Comparison of ENCODE assay signal across 15 cellular contexts in genomic region chr18:9647496-9648323, GRCh38. TPM values are rescaled to one million over a fixed set of nuclear protein-coding genes. Genes with fewer than 3 reads are reported as not detected.
DNase-seq lines count a peak whose midpoint lies in the region; ATAC-seq and TF ChIP-seq lines count a peak whose summit lies in the region.
"Had no signal": no experiment of that assay in that cellular context is flagged by ENCODE, and none has a peak within 500 bp of the region (broad histone marks: within the 10 kb centered on the region; RNA-seq: fewer than 3 reads in every experiment).

No MANE protein-coding gene starts in this region.

- no peak overlapping the region for H3K4me2 ChIP-seq in SK-N-SH
- H3K4me2 ChIP-seq: KMS-11 had no signal

- DNase-seq in SK-N-SH (no peak), astrocyte of the spinal cord (ENCODE audit: low read depth, low spot score) (peak; percentile 35), foreskin keratinocyte (peak in 1 of 2 donors; percentile 80), upper lobe of right lung (no peak), NCI-H1417 (lab: John Stamatoyannopoulos, UW) (no peak)
- no peak for DNase-seq in activated CD8-positive, alpha-beta T cell treated with anti-CD3 and anti-CD28 coated beads, Interleukin-2, amount 10 ng/mL, durations not matched to agents 7 days and 5 days
- no peak for DNase-seq in stimulated activated naive CD8-positive, alpha-beta T cell treated with anti-CD3 and anti-CD28 coated beads, Interleukin-15, amount 100 ng/mL, for 72 hours
- DNase-seq: activated naive CD4-positive, alpha-beta T cell treated with Interleukin-2 at 50 U/mL for 16 hours; NCI-H187; NCI-H82; nucleus accumbens; SHP77 treated with DMSO at 0.1 percent for 48 hours had no signal

- no peaks in the 10 kb centered on the region for H4K20me1 ChIP-seq in SK-N-SH (ENCODE audit: insufficient read depth)

- TF ChIP-seq CTCF in SK-N-SH (IDR thresholded peaks at IDR 0.05) (no peak), astrocyte of the spinal cord (IDR thresholded peaks at IDR 0.05; ENCODE audit: low read depth, low read length) (no peak), foreskin keratinocyte (conservative IDR thresholded peaks at IDR 0.05) (no peak), upper lobe of right lung (IDR thresholded peaks at IDR 0.05) (no peak)

- no peak overlapping the region; the same call in 1 of the 2 replicates for H2AFZ ChIP-seq in SK-N-SH (ENCODE audit: low read depth)

- H3K27ac Mint-ChIP-seq in activated CD8-positive, alpha-beta T cell treated with anti-CD3 and anti-CD28 coated beads, Interleukin-2, amount 10 ng/mL, durations not matched to agents 7 days and 5 days: no peak overlapping the region
- H3K27ac Mint-ChIP-seq in stimulated activated naive CD8-positive, alpha-beta T cell treated with anti-CD3 and anti-CD28 coated beads, Interleukin-15, amount 100 ng/mL, for 72 hours: no peak overlapping the region

- TF ChIP-seq RAD21 in SK-N-SH (IDR thresholded peaks at IDR 0.05; ENCODE audit: low read length): no peak

- POLR2A ChIA-PET in SK-N-SH (lab: Yijun Ruan, JAX): no interaction called here
- POLR2A ChIA-PET in activated CD8-positive, alpha-beta T cell treated with anti-CD3 and anti-CD28 coated beads, Interleukin-2, amount 10 ng/mL, durations not matched to agents 7 days and 5 days (lab: Charles Lee): interaction anchor here (0.6 kb wide), 1 partner anchor 217 kb away, joined by 3 read pairs; no protein-coding TSS in a partner anchor

- H3K36me3 ChIP-seq in SK-N-SH (replicated peaks in 1 of 2; ENCODE audit: control insufficient read depth in 1 of 2, insufficient read depth in 2 of 2, low read length in 1 of 2): no peaks in the 10 kb centered on the region
- H3K36me3 ChIP-seq in upper lobe of right lung: no peaks in the 10 kb centered on the region
- H3K36me3 ChIP-seq: HAP-1 had no signal

- intact Hi-C loops in upper lobe of right lung (cut with DNase I): no loop called here

- ATAC-seq in SK-N-SH treated with all-trans-retinoic acid at 6 μM for 48 hours (no peak), foreskin keratinocyte (peak; percentile 15), upper lobe of right lung (peak; percentile 46)
- ATAC-seq in activated CD8-positive, alpha-beta T cell treated with anti-CD3 and anti-CD28 coated beads, Interleukin-2, amount 10 ng/mL, durations not matched to agents 7 days and 5 days: no peak
- no peak for ATAC-seq in stimulated activated naive CD8-positive, alpha-beta T cell treated with anti-CD3 and anti-CD28 coated beads, Interleukin-15, amount 100 ng/mL, for 72 hours

- H3K27ac ChIP-seq in SK-N-SH (ENCODE audit: low read depth in 2 of 2, low read length in 1 of 2) (peak overlapping the region in 1 of 2 experiments; percentile 50; a peak in 1 of 4 replicates), foreskin keratinocyte (peak overlapping the region; percentile 98), upper lobe of right lung (no peak overlapping the region)
- H3K27ac ChIP-seq: KMS-11 had no signal

- H3K4me3 ChIP-seq in SK-N-SH (ENCODE audit: low read depth in 2 of 2, low read length in 1 of 2): no peak overlapping the region
- no peak overlapping the region for H3K4me3 ChIP-seq in astrocyte of the spinal cord (ENCODE audit: low read depth, low read length)
- H3K4me3 ChIP-seq in upper lobe of right lung: no peak overlapping the region
- H3K4me3 ChIP-seq: HAP-1 had no signal

- no peak overlapping the region for H3K9ac ChIP-seq in SK-N-SH
- H3K9ac ChIP-seq: KMS-11 had no signal

- H3K27me3 ChIP-seq in SK-N-SH (ENCODE audit: insufficient read depth) (no peaks in the 10 kb centered on the region), foreskin keratinocyte (no peaks in the 10 kb centered on the region), upper lobe of right lung (no peaks in the 10 kb centered on the region)

- no peaks in the 10 kb centered on the region for H3K79me2 ChIP-seq in SK-N-SH (ENCODE audit: insufficient read depth)

- no peaks in the 10 kb centered on the region for H3K4me1 Mint-ChIP-seq in activated CD8-positive, alpha-beta T cell treated with anti-CD3 and anti-CD28 coated beads, Interleukin-2, amount 10 ng/mL, durations not matched to agents 7 days and 5 days (ENCODE audit: low read depth)
- no peaks in the 10 kb centered on the region for H3K4me1 Mint-ChIP-seq in stimulated activated naive CD8-positive, alpha-beta T cell treated with anti-CD3 and anti-CD28 coated beads, Interleukin-15, amount 100 ng/mL, for 72 hours

- H3K4me1 ChIP-seq in SK-N-SH (ENCODE audit: control insufficient read depth in 1 of 2, insufficient read depth in 2 of 2, low read depth in 1 of 2, low read length in 1 of 2): peaks cover 0 to 15% of the 10 kb centered on the region in 2 experiments; a peak in 2 of 4 replicates
- peaks cover 37% of the 10 kb centered on the region for H3K4me1 ChIP-seq in foreskin keratinocyte
- peaks cover 10% of the 10 kb centered on the region for H3K4me1 ChIP-seq in upper lobe of right lung

- in situ Hi-C loops in astrocyte of the spinal cord (cut with HindIII; ENCODE audit: low sequenced_read_pairs): no loop called here

- H3K9me3 ChIP-seq in SK-N-SH (no peaks in the 10 kb centered on the region), upper lobe of right lung (no peaks in the 10 kb centered on the region)
- H3K9me3 ChIP-seq: HAP-1 had no signal

- no peaks in the 10 kb centered on the region for H3K9me3 Mint-ChIP-seq in activated CD8-positive, alpha-beta T cell treated with anti-CD3 and anti-CD28 coated beads, Interleukin-2, amount 10 ng/mL, durations not matched to agents 7 days and 5 days (ENCODE audit: insufficient read depth)
- no peaks in the 10 kb centered on the region for H3K9me3 Mint-ChIP-seq in stimulated activated naive CD8-positive, alpha-beta T cell treated with anti-CD3 and anti-CD28 coated beads, Interleukin-15, amount 100 ng/mL, for 72 hours

- no peaks in the 10 kb centered on the region for H3K36me3 Mint-ChIP-seq in activated CD8-positive, alpha-beta T cell treated with anti-CD3 and anti-CD28 coated beads, Interleukin-2, amount 10 ng/mL, durations not matched to agents 7 days and 5 days (ENCODE audit: low read depth)

- no peaks in the 10 kb centered on the region for H3K9me2 ChIP-seq in SK-N-SH

- H3K4me3 Mint-ChIP-seq in activated CD8-positive, alpha-beta T cell treated with anti-CD3 and anti-CD28 coated beads, Interleukin-2, amount 10 ng/mL, durations not matched to agents 7 days and 5 days: no peak overlapping the region
- H3K4me3 Mint-ChIP-seq in stimulated activated naive CD8-positive, alpha-beta T cell treated with anti-CD3 and anti-CD28 coated beads, Interleukin-15, amount 100 ng/mL, for 72 hours: no peak overlapping the region

- peaks cover 15% of the 10 kb centered on the region for H3F3A ChIP-seq in SK-N-SH (replicated peaks; ENCODE audit: insufficient read depth)

- 84% methylated on average over 8 of the region's 8 CpGs for WGBS in SK-N-SH (ENCODE audit: low lambda C conversion rate)

- CTCF ChIA-PET in SK-N-SH (lab: Yijun Ruan, JAX): interaction anchor here (0.6 kb wide), 1 partner anchor 122 kb away, joined by 3 read pairs; no protein-coding TSS in a partner anchor
- CTCF ChIA-PET in activated CD8-positive, alpha-beta T cell treated with anti-CD3 and anti-CD28 coated beads, Interleukin-2, amount 10 ng/mL, durations not matched to agents 7 days and 5 days (lab: Charles Lee): no interaction called here

- no peak for TF ChIP-seq EP300 in SK-N-SH (IDR thresholded peaks at IDR 0.05; ENCODE audit: borderline replicate concordance in 1 of 2, low read depth in 1 of 2, low read length in 1 of 2)

- peaks cover 18% of the 10 kb centered on the region for H3K27me3 Mint-ChIP-seq in activated CD8-positive, alpha-beta T cell treated with anti-CD3 and anti-CD28 coated beads, Interleukin-2, amount 10 ng/mL, durations not matched to agents 7 days and 5 days (ENCODE audit: low read depth)
- H3K27me3 Mint-ChIP-seq in stimulated activated naive CD8-positive, alpha-beta T cell treated with anti-CD3 and anti-CD28 coated beads, Interleukin-15, amount 100 ng/mL, for 72 hours: no peaks in the 10 kb centered on the region

TF ChIP-seq in SK-N-SH, 30 proteins besides CTCF, POLR2A, EP300 and RAD21 (continues in another document):
- TF ChIP-seq MAX (IDR thresholded peaks at IDR 0.05; ENCODE audit: low read depth) (no peak), MEF2A (IDR thresholded peaks at IDR 0.05; ENCODE audit: borderline replicate concordance, low read depth) (no peak), RCOR1 (IDR thresholded peaks at IDR 0.05; ENCODE audit: low read length) (no peak)

TF ChIP-seq in SK-N-SH treated with all-trans-retinoic acid at 6 μM for 48 hours, 23 proteins besides CTCF, POLR2A, EP300 and RAD21 (continues in another document):
- TF ChIP-seq POU6F1 (CRISPR knock-in tag; IDR thresholded peaks at IDR 0.05; ENCODE audit: borderline replicate concordance, low read depth) (no peak), ISL1 (CRISPR knock-in tag; IDR thresholded peaks at IDR 0.05) (no peak), RARB (CRISPR knock-in tag; IDR thresholded peaks at IDR 0.05) (no peak), ARNTL (CRISPR knock-in tag; IDR thresholded peaks at IDR 0.05; ENCODE audit: borderline replicate concordance, low read depth) (no peak)

RNA-seq across cellular contexts. Expression of gene PPP4R1, which starts 33.4 kb away (rescaled TPM):
- polyA plus RNA-seq in SK-N-SH (2012; rRNA removed) (53.4 and 84.4 TPM in 2 replicates), foreskin keratinocyte (53.3 and 58.5 TPM in 2 replicates)
- 45.2 and 55.9 TPM in 2 replicates for polyA plus RNA-seq in SK-N-SH (2012; cell fraction: cytosol; rRNA removed)
- polyA plus RNA-seq in SK-N-SH (2012; cell fraction: nucleus; rRNA removed): 161 and 195 TPM in 2 replicates
- total RNA-seq in foreskin keratinocyte (142 and 147 TPM in 2 replicates), upper lobe of right lung (141 TPM)
- 10 to 100 TPM; 42.2 to 42.9 TPM for total RNA-seq in activated CD8-positive, alpha-beta T cell treated with anti-CD3 and anti-CD28 coated beads, Interleukin-2, amount 10 ng/mL, durations not matched to agents 7 days and 5 days

Comparison
In these comparisons a context has a peak if more than half of its experiments do, and no peak if none do; other contexts are left out.
1. ATAC-seq: peak in foreskin keratinocyte (single experiment) and upper lobe of right lung (single experiment); none in SK-N-SH treated with all-trans-retinoic acid at 6 μM for 48 hours (single experiment), activated CD8-positive, alpha-beta T cell treated with anti-CD3 and anti-CD28 coated beads, Interleukin-2, amount 10 ng/mL, durations not matched to agents 7 days and 5 days (single experiment) and stimulated activated naive CD8-positive, alpha-beta T cell treated with anti-CD3 and anti-CD28 coated beads, Interleukin-15, amount 100 ng/mL, for 72 hours (single experiment).